9 cellular contexts compared by ENCODE assay signal in genomic region chr19:3036795-3037544, GRCh38. TPM values are rescaled to one million over a fixed set of nuclear protein-coding genes. Genes with fewer than 3 reads are reported as not detected.
DNase-seq lines count a peak whose midpoint lies in the region; ATAC-seq and TF ChIP-seq lines count a peak whose summit lies in the region.
"Not testable (repeated sequence)": the region's sequence is repeated elsewhere in the genome, so short reads cannot be mapped to it uniquely, and the experiment has no call there.
"Had no signal": no experiment of that assay in that cellular context is flagged by ENCODE, and none has a peak within 500 bp of the region (broad histone marks: within the 10 kb centered on the region; RNA-seq: fewer than 3 reads in every experiment).

No MANE protein-coding gene starts in this region.

- not testable (repeated sequence) for H3K9me3 ChIP-seq in OCI-LY3 (ENCODE audit: insufficient read depth, low read length); heart right ventricle; muscle layer of duodenum (ENCODE audit: control insufficient read depth in 1 of 2, low read length in 2 of 2); spleen

- H3K9me3 Mint-ChIP-seq in GM23338; activated CD8-positive, alpha-beta T cell treated with anti-CD3 and anti-CD28 coated beads for 36 hours; central memory CD8-positive, alpha-beta T cell: not testable (repeated sequence)

- intact Hi-C loops in activated CD8-positive, alpha-beta T cell treated with anti-CD3 and anti-CD28 coated beads for 36 hours (cut with micrococcal nuclease) = loop anchor here (10.0 kb wide), 1 partner anchor 252 kb away; the partner anchor contains the start of genes SGTA and THOP1
- intact Hi-C loops in heart right ventricle (cut with DNase I) (loop anchor here in 7 of 10 donors (2.0 to 10.0 kb wide), 9 partner anchors 20 to 85 kb away; partner anchors contain the start of genes TLE6 (in 2 of the 7) and GNA11 (in 1 of the 7)), spleen (cut with DNase I; ENCODE audit: low total_unique reads) (loop anchor here (10.0 kb wide), 1 partner anchor 62 kb away; the partner anchor contains the start of gene TLE6)

- peak overlapping the region; percentile 76 for H3K4me3 ChIP-seq in GM23338
- peak overlapping the region; percentile 86 for H3K4me3 ChIP-seq in OCI-LY3 (ENCODE audit: low read length)
- H3K4me3 ChIP-seq in heart right ventricle = peak overlapping the region in 9 of 10 donors; percentile 47 to 66 (median 61)
- H3K4me3 ChIP-seq in muscle layer of duodenum (ENCODE audit: low read depth in 1 of 2, low read length in 2 of 2) = peak overlapping the region; percentile 84 to 86
- H3K4me3 ChIP-seq in spleen = peak overlapping the region in 5 of 8 donors; percentile 58 to 87 (median 59)

- DNase-seq in ACHN (peak; percentile 39), GM23338 (ENCODE audit: low spot score) (peak; percentile 75)
- not testable (repeated sequence) for DNase-seq in activated CD8-positive, alpha-beta T cell treated with anti-CD3 and anti-CD28 coated beads for 36 hours; central memory CD8-positive, alpha-beta T cell (ENCODE audit: low spot score in 2 of 2); heart right ventricle; spleen

- H3K27ac ChIP-seq in GM23338 (ENCODE audit: low read depth) = peak overlapping the region; percentile 90
- H3K27ac ChIP-seq in OCI-LY3 (ENCODE audit: low read length) = not testable (repeated sequence)
- peak overlapping the region; percentile 83 to 97 (median 92) for H3K27ac ChIP-seq in heart right ventricle
- H3K27ac ChIP-seq in muscle layer of duodenum (ENCODE audit: low read length) = peak overlapping the region; percentile 31
- H3K27ac ChIP-seq in spleen = peak overlapping the region; percentile 74 to 95 (median 91)

- not testable (repeated sequence) for H3K9me2 ChIP-seq in GM23338 (ENCODE audit: insufficient read depth)

- CTCF ChIA-PET in activated CD8-positive, alpha-beta T cell treated with anti-CD3 and anti-CD28 coated beads for 36 hours (lab: Charles Lee) = interaction anchor here (0.8 to 5.3 kb wide), 7 partner anchors 9 to 86 kb away, joined by 3 to 24 read pairs (median 3); no protein-coding TSS in a partner anchor

- H3K36me3 ChIP-seq in GM23338 (ENCODE audit: insufficient read depth); OCI-LY3 (replicated peaks; ENCODE audit: low read depth, low read length); heart right ventricle; muscle layer of duodenum (ENCODE audit: control insufficient read depth in 1 of 2, insufficient read depth in 2 of 2, low read length in 2 of 2); spleen: not testable (repeated sequence)

- peak overlapping the region; percentile 80 for H3K9ac ChIP-seq in OCI-LY3 (ENCODE audit: low read length)

- TF ChIP-seq POLR2A in spleen (IDR thresholded peaks at IDR 0.05) = not testable (repeated sequence)

- in situ Hi-C loops in ACHN (cut with HindIII; ENCODE audit: low pct_ligation_motif_present, low pct_unique_long_range_greater_than_20kb, low sequenced_read_pairs) = not testable (repeated sequence)

- H4K20me1 ChIP-seq in GM23338 (replicated peaks; ENCODE audit: insufficient read depth); OCI-LY3 (ENCODE audit: insufficient read depth, low read length): not testable (repeated sequence)

- peak overlapping the region; percentile 77 for H3K4me3 Mint-ChIP-seq in GM23338
- peak overlapping the region; percentile 85 for H3K4me3 Mint-ChIP-seq in activated CD8-positive, alpha-beta T cell treated with anti-CD3 and anti-CD28 coated beads for 36 hours
- peak overlapping the region; percentile 89 for H3K4me3 Mint-ChIP-seq in central memory CD8-positive, alpha-beta T cell

- peak overlapping the region; percentile 86; the same call in 1 of the 2 replicates for H3K27ac Mint-ChIP-seq in GM23338
- peak overlapping the region; percentile 94 for H3K27ac Mint-ChIP-seq in activated CD8-positive, alpha-beta T cell treated with anti-CD3 and anti-CD28 coated beads for 36 hours
- peak overlapping the region; percentile 94 for H3K27ac Mint-ChIP-seq in central memory CD8-positive, alpha-beta T cell (ENCODE audit: low read depth)

- peaks cover 54% of the 10 kb centered on the region for H3K27me3 Mint-ChIP-seq in GM23338 (ENCODE audit: insufficient read depth, low read depth, poor library complexity)
- H3K27me3 Mint-ChIP-seq in activated CD8-positive, alpha-beta T cell treated with anti-CD3 and anti-CD28 coated beads for 36 hours; central memory CD8-positive, alpha-beta T cell: not testable (repeated sequence)

- H3K27me3 ChIP-seq in GM23338 (ENCODE audit: insufficient read depth) = peaks cover 40% of the 10 kb centered on the region
- H3K27me3 ChIP-seq in OCI-LY3 (ENCODE audit: low read depth, low read length); heart right ventricle; muscle layer of duodenum (ENCODE audit: low read depth, low read length); spleen (replicated peaks in 1 of 7): not testable (repeated sequence)

- peaks cover 22% of the 10 kb centered on the region for H3F3A ChIP-seq in GM23338 (replicated peaks; ENCODE audit: low read depth)

- peak overlapping the region; percentile 85 for H3K4me2 ChIP-seq in GM23338
- peak overlapping the region; percentile 89 for H3K4me2 ChIP-seq in OCI-LY3 (ENCODE audit: low read length)

- peak; percentile 1 to 57; a peak in 3 of 4 replicates for TF ChIP-seq CTCF in GM23338 (conservative IDR thresholded peaks at IDR 0.05; ENCODE audit: low read depth in 2 of 2)
- TF ChIP-seq CTCF in OCI-LY3 (IDR thresholded peaks at IDR 0.05; ENCODE audit: low read depth, low read length) = peak; percentile 25; the same call in 1 of the 2 replicates
- not testable (repeated sequence) for TF ChIP-seq CTCF in activated CD8-positive, alpha-beta T cell treated with anti-CD3 and anti-CD28 coated beads for 36 hours (IDR thresholded peaks at IDR 0.05); spleen (IDR thresholded peaks at IDR 0.05 in 8 of 11, conservative IDR thresholded peaks at IDR 0.05 in 3 of 11)
- TF ChIP-seq CTCF in heart right ventricle (IDR thresholded peaks at IDR 0.05) = peak in 4 of 9 donors; percentile 6 to 29 (median 22)

- POLR2A ChIA-PET in activated CD8-positive, alpha-beta T cell treated with anti-CD3 and anti-CD28 coated beads for 36 hours (lab: Charles Lee) = interaction anchor here (1.0 to 3.8 kb wide), 7 partner anchors 9 to 561 kb away, joined by 3 to 17 read pairs (median 5); partner anchors contain the start of genes GADD45B and TLE5

- not testable (repeated sequence) for H3K36me3 Mint-ChIP-seq in GM23338 (ENCODE audit: low read depth); activated CD8-positive, alpha-beta T cell treated with anti-CD3 and anti-CD28 coated beads for 36 hours (ENCODE audit: low read depth)
- H3K36me3 Mint-ChIP-seq in central memory CD8-positive, alpha-beta T cell (ENCODE audit: insufficient read depth) = peaks cover 30% of the 10 kb centered on the region

- H2AFZ ChIP-seq in GM23338 (peak overlapping the region; percentile 94), OCI-LY3 (ENCODE audit: low read depth, low read length) (peak overlapping the region; percentile 52)

- H3K4me1 ChIP-seq in GM23338 (ENCODE audit: insufficient read depth) = peaks cover 14% of the 10 kb centered on the region
- H3K4me1 ChIP-seq in OCI-LY3 (ENCODE audit: low read length) = not testable (repeated sequence)
- peaks cover 12 to 32% (median 21%) of the 10 kb centered on the region in 9 donors for H3K4me1 ChIP-seq in heart right ventricle
- H3K4me1 ChIP-seq in muscle layer of duodenum (ENCODE audit: control insufficient read depth in 1 of 2, insufficient read depth in 2 of 2, low read length in 2 of 2) = peaks cover 6 to 18% of the 10 kb centered on the region in 2 donors
- H3K4me1 ChIP-seq in spleen = peaks cover 7 to 55% (median 26%) of the 10 kb centered on the region in 6 donors

- peaks cover 26% of the 10 kb centered on the region for H3K4me1 Mint-ChIP-seq in GM23338
- H3K4me1 Mint-ChIP-seq in activated CD8-positive, alpha-beta T cell treated with anti-CD3 and anti-CD28 coated beads for 36 hours (ENCODE audit: low read depth) = peaks cover 24% of the 10 kb centered on the region
- peaks cover 25% of the 10 kb centered on the region for H3K4me1 Mint-ChIP-seq in central memory CD8-positive, alpha-beta T cell

- H3K79me2 ChIP-seq in GM23338 (replicated peaks; ENCODE audit: insufficient read depth); OCI-LY3 (ENCODE audit: low read length): not testable (repeated sequence)

- ATAC-seq in GM23338 (peak; percentile 15), heart right ventricle (peak in 1 of 8 donors; percentile 2)
- ATAC-seq in activated CD8-positive, alpha-beta T cell treated with anti-CD3 and anti-CD28 coated beads for 36 hours; central memory CD8-positive, alpha-beta T cell (replicated peaks; ENCODE audit: extremely low read depth, poor library complexity, severe bottlenecking): not testable (repeated sequence)

- 60 to 64% methylated on average over 16 of the region's 16 CpGs for WGBS in heart right ventricle, 2 donors
- WGBS in spleen, 5 donors = 66 to 76% (median 67%) methylated on average over 16 of the region's 16 CpGs

RNA-seq across cellular contexts. Expression of gene TLE2, which starts 7.9 kb away (rescaled TPM):
- total RNA-seq in GM23338 (2014; rRNA removed; shearing (Covaris generic)) = 21.3 and 22.8 TPM in 2 replicates
- polyA plus RNA-seq in GM23338 (2016; fragmentation: Nextera tagmentation; extraction: Ambion mirVana) = 5.2 and 5.6 TPM in 2 replicates
- 1 to 10 TPM; 2.8 to 3.0 TPM for total RNA-seq in activated CD8-positive, alpha-beta T cell treated with anti-CD3 and anti-CD28 coated beads for 36 hours
- 10 to 100 TPM; 28.2 to 64.5 (median 39.9) TPM for total RNA-seq in heart right ventricle
- 10 to 100 TPM; 35.9 to 54.6 TPM for polyA plus RNA-seq in heart right ventricle
- 10 to 100 TPM; 31.7 to 88.0 (median 40.2) TPM for total RNA-seq in spleen
- 10 to 100 TPM; 12.0 to 46.7 (median 22.8) TPM for polyA plus RNA-seq in spleen
- total RNA-seq: RPMI7951 had no signal

RNA-seq across cellular contexts. Expression of gene TLE5, which starts 25.3 kb away (rescaled TPM):
- total RNA-seq in GM23338 (2014; rRNA removed; shearing (Covaris generic)) = 151 and 154 TPM in 2 replicates
- 130 and 132 TPM in 2 replicates for polyA plus RNA-seq in GM23338 (2016; fragmentation: Nextera tagmentation; extraction: Ambion mirVana)
- 100 to 1,000 TPM; 283 to 296 TPM for total RNA-seq in activated CD8-positive, alpha-beta T cell treated with anti-CD3 and anti-CD28 coated beads for 36 hours
- 100 to 1,000 TPM; 653 to 857 (median 758) TPM for total RNA-seq in heart right ventricle
- polyA plus RNA-seq in heart right ventricle = 1,000 to 10,000 TPM in 1 of 2 donors, 100 to 1,000 TPM in 1; 679 to 1,254 TPM
- total RNA-seq in spleen = 100 to 1,000 TPM; 325 to 569 (median 425) TPM
- 100 to 1,000 TPM; 428 to 618 (median 514) TPM for polyA plus RNA-seq in spleen

RNA-seq across cellular contexts. Expression of gene GNA11, which starts 57.2 kb away (rescaled TPM):
- 22.6 and 26.9 TPM in 2 replicates for total RNA-seq in GM23338 (2014; rRNA removed; shearing (Covaris generic))
- polyA plus RNA-seq in GM23338 (2016; fragmentation: Nextera tagmentation; extraction: Ambion mirVana) (15.8 and 16.2 TPM in 2 replicates), heart right ventricle (10 to 100 TPM; 28.2 to 40.7 TPM), spleen (10 to 100 TPM in 1 of 3 donors, 1 to 10 TPM in 2; 5.1 to 22.7 (median 6.1) TPM)
- total RNA-seq in activated CD8-positive, alpha-beta T cell treated with anti-CD3 and anti-CD28 coated beads for 36 hours = 1 to 10 TPM; 5.2 to 5.4 TPM
- total RNA-seq in heart right ventricle (10 to 100 TPM; 57.4 to 83.2 (median 68.8) TPM), spleen (10 to 100 TPM; 22.6 to 41.5 (median 33.4) TPM)

RNA-seq across cellular contexts. Expression of gene TLE6, which starts 59.6 kb away (rescaled TPM):
- total RNA-seq in GM23338 (2014; rRNA removed; shearing (Covaris generic)) = 0.70 and 2.4 TPM in 2 replicates
- 1.3 and 2.4 TPM in 2 replicates for polyA plus RNA-seq in GM23338 (2016; fragmentation: Nextera tagmentation; extraction: Ambion mirVana)
- 1 to 10 TPM; 3.5 to 5.1 TPM for total RNA-seq in activated CD8-positive, alpha-beta T cell treated with anti-CD3 and anti-CD28 coated beads for 36 hours
- 1 to 10 TPM in 2 of 10 donors, under 1 TPM in 5, not detected in 3; 0.34 to 2.8 (median 0.45) TPM for total RNA-seq in heart right ventricle
- polyA plus RNA-seq in heart right ventricle = 1 to 10 TPM; 1.2 to 3.5 TPM
- 1 to 10 TPM in 5 of 7 donors, under 1 TPM in 2; 0.60 to 4.1 (median 1.4) TPM for total RNA-seq in spleen
- polyA plus RNA-seq in spleen = 1 to 10 TPM; 1.9 to 2.7 (median 2.2) TPM
